In genomic region chr16:71900336-71900735, GRCh38 we compare ENCODE assay signal across 10 cellular contexts. TPM values are rescaled to one million over a fixed set of nuclear protein-coding genes. Genes with fewer than 3 reads are reported as not detected.
A peak's percentile ranks its signal among the peaks of the same experiment; 100 is the strongest.
DNase-seq lines count a peak whose midpoint lies in the region; ATAC-seq and TF ChIP-seq lines count a peak whose summit lies in the region.
"Had no signal": no experiment of that assay in that cellular context is flagged by ENCODE, and none has a peak within 500 bp of the region (broad histone marks: within the 10 kb centered on the region; RNA-seq: fewer than 3 reads in every experiment).

No MANE protein-coding gene starts in this region.

- no peaks in the 10 kb centered on the region for H3K27me3 ChIP-seq in skeletal muscle satellite cell (ENCODE audit: control insufficient read depth, insufficient read depth, low read length)

- no peak for TF ChIP-seq CTCF in fibroblast of the aortic adventitia (IDR thresholded peaks at IDR 0.05; ENCODE audit: insufficient read depth, low read length)

- H3K36me3 ChIP-seq in skeletal muscle satellite cell (ENCODE audit: insufficient read depth, low read length), result peaks cover 13% of the 10 kb centered on the region

- DNase-seq in SIG-M5 treated with dmso at 0.1 percent for 504 hours (lab: John Stamatoyannopoulos, UW; ENCODE audit: unreplicated experiment) (peak; percentile 80), SIG-M5 (lab: John Stamatoyannopoulos, UW) (no peak), SKM-1 treated with dmso at 0.1 percent for 144 hours (lab: John Stamatoyannopoulos, UW; ENCODE audit: unreplicated experiment) (peak; percentile 43), fibroblast of the aortic adventitia (ENCODE audit: low read depth) (peak; percentile 31), NCI-H2029 treated with DMSO at 0.1 percent for 48 hours (lab: John Stamatoyannopoulos, UW) (no peak), cerebellar nuclear complex (lab: John Stamatoyannopoulos, UW) (no peak)
- DNase-seq: amygdala, occipital lobe had no signal

- no peaks in the 10 kb centered on the region for H3K9me3 ChIP-seq in skeletal muscle satellite cell (replicated peaks; ENCODE audit: low read length)

- ATAC-seq in HG03565 (IDR thresholded peaks at IDR 0.05; ENCODE audit: unreplicated experiment), result no peak

- H3K4me2 ChIP-seq in skeletal muscle satellite cell (ENCODE audit: low read length), result peak overlapping the region; percentile 26

- H3K4me3 ChIP-seq in fibroblast of the aortic adventitia (ENCODE audit: low read depth, low read length) (no peak overlapping the region), skeletal muscle satellite cell (ENCODE audit: low read length) (no peak overlapping the region)

- H3K4me1 ChIP-seq in skeletal muscle satellite cell (ENCODE audit: control insufficient read depth, insufficient read depth, low read length), result peaks cover 10% of the 10 kb centered on the region

- no peak overlapping the region for H3K9ac ChIP-seq in skeletal muscle satellite cell (ENCODE audit: low read depth, low read length)

RNA-seq across cellular contexts. Expression of gene IST1, which starts 5.0 kb away (rescaled TPM):
- 172 and 273 TPM in 2 replicates for total RNA-seq in fibroblast of the aortic adventitia (ENCODE audit: low replicate concordance)
- total RNA-seq in skeletal muscle satellite cell (2012; rRNA removed), result 125 and 156 TPM in 2 replicates

RNA-seq across cellular contexts. Expression of gene ZNF821, which starts 16.4 kb away (rescaled TPM):
- 3.1 and 7.3 TPM in 2 replicates for total RNA-seq in fibroblast of the aortic adventitia (ENCODE audit: low replicate concordance)
- total RNA-seq in skeletal muscle satellite cell (2012; rRNA removed), result 2.2 and 3.5 TPM in 2 replicates

RNA-seq across cellular contexts. Expression of gene ATXN1L, which starts 54.6 kb away (rescaled TPM):
- total RNA-seq in fibroblast of the aortic adventitia (ENCODE audit: low replicate concordance), result 8.3 and 16.0 TPM in 2 replicates
- 5.8 and 8.5 TPM in 2 replicates for total RNA-seq in skeletal muscle satellite cell (2012; rRNA removed)

Comparison
In these comparisons a context has a peak if more than half of its experiments do, and no peak if none do; other contexts are left out.
1. DNase-seq: peak in SIG-M5 treated with dmso at 0.1 percent for 504 hours (single experiment), SKM-1 treated with dmso at 0.1 percent for 144 hours (single experiment) and fibroblast of the aortic adventitia (single experiment); none in SIG-M5 (single experiment), NCI-H2029 treated with DMSO at 0.1 percent for 48 hours (single experiment) and cerebellar nuclear complex (0 of 2).